9 cellular contexts compared by ENCODE assay signal in the genomic region with DNA sequence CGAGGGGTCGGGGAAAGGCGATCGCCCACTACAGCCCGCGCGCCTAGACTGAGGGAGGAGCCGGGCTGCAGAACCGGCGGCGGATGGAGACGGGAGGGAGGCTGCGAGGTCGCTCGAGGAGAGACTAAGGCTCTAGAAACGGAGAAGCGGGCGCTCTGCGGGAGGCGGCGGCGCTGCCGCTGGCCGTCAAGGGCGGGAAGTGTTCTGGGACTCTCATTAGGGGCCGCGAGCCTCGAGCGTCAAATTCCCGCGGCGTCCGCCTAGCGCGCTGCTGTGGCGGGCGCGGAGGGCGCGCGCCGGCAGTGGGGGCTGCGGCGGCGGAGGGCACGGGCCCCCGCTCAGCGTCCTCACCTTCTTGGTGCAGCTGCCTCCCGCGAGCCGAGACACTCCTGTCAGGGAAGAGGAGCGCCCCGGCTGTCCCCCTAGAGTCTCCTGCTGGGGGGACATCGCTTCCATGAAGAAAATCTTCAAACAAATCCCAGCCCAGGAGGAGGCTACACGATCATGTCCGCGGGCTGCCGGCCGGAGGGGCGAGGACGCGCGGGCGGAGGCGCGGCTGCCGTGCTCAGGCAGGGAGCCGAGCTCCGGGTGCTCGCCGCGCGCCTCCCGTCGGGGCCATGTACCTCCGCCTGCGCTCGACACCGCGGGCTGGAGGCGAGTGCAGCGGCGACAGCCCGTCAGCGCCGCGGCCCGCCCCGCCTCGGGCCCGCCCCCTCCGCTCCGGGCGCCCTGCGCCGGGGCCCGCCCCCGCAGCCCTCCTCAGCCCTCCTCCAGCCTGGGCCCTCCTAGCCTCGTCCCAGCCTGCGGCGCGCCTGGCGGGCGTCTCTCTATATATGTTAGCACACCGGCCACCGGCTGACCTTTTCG. TPM values are rescaled to one million over a fixed set of nuclear protein-coding genes. Genes with fewer than 3 reads are reported as not detected.
DNase-seq lines count a peak whose midpoint lies in the region; ATAC-seq and TF ChIP-seq lines count a peak whose summit lies in the region.
"Had no signal": no experiment of that assay in that cellular context is flagged by ENCODE, and none has a peak within 500 bp of the region (broad histone marks: within the 10 kb centered on the region; RNA-seq: fewer than 3 reads in every experiment).

A gene with protein sequence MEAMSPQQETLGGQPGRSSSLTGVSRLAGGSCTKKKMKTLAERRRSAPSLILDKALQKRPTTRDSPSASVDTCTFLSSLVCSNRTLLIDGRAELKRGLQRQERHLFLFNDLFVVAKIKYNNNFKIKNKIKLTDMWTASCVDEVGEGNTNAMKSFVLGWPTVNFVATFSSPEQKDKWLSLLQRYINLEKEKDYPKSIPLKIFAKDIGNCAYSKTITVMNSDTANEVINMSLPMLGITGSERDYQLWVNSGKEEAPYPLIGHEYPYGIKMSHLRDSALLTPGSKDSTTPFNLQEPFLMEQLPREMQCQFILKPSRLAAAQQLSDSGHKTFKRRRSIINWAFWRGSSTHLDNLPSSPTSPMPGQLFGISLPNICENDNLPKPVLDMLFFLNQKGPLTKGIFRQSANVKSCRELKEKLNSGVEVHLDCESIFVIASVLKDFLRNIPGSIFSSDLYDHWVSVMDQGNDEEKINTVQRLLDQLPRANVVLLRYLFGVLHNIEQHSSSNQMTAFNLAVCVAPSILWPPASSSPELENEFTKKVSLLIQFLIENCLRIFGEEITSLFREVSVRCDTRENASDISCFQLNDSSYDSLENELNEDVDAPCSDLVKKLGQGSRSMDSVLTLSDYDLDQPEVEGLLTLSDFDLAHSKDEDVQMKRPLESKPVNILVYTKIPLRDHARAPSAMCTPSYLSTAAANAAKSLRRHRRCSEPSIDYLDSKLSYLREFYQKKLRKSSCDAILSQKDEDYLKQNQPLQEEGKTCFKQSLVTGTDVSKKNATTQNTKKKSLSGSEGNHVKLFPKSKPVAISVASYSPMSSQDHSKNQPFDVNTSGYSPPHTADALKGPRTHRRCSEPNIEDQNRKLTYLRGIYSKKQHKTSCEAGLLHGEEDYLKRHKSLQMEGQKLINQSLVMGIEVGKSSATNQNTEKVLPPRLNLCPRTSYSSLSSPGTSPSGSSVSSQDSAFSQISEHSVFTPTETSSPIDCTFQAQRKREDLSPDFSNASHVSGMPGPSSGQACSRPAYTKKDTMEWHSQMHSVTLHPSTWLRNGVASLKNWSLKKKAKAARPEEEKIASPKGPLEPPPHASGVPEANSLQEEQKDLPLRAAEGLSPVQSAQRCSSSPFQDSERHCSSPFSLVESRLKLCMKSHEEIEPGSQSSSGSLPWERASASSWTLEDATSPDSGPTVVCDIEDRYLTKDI (minus strand): TSS at position 662 of the 867 bp plus-strand sequence. CDS start 206 bp downstream, at position 456.

- POLR2A ChIA-PET in PC-9 (lab: Charles Lee; ENCODE audit: unreplicated experiment), result no interaction called here

- peak within 1 kb of the TSS in 2 of 3 donors; percentile 6 to 47 for H3K27ac Mint-ChIP-seq in IgD-negative memory B cell
- H3K27ac Mint-ChIP-seq in brain, result peak within 1 kb of the TSS; percentile 25 to 92 (median 60)

- ATAC-seq in GM21619 (IDR thresholded peaks at IDR 0.05; ENCODE audit: unreplicated experiment), result peak; percentile 83
- peak; percentile 85 for ATAC-seq in SK-N-SH treated with all-trans-retinoic acid at 6 μM for 48 hours

- H3K4me3 Mint-ChIP-seq in IgD-negative memory B cell, result peak within 1 kb of the TSS; percentile 86 to 95 (median 90)
- H3K4me3 Mint-ChIP-seq in brain, result peak within 1 kb of the TSS; percentile 85 to 95 (median 88)

- no peaks in the 10 kb centered on the region for H3K9me3 ChIP-seq in PC-9 (ENCODE audit: insufficient read depth, low read depth)

- H3K27me3 Mint-ChIP-seq in IgD-negative memory B cell (peaks cover 30% of the 10 kb centered on the region), brain (peaks cover 71% of the 10 kb centered on the region)

- no TSS peak for BruUV-seq in PC-9 (replicated peaks; lab: Mats Ljungman, UMichigan)

- intact Hi-C loops in PC-9 (cut with micrococcal nuclease; ENCODE audit: unreplicated experiment), result no loop called here

- DNase-seq in DMS79 (lab: John Stamatoyannopoulos, UW) (peak; percentile 58), iPS-NIHi11 (ENCODE audit: low spot score) (peak; percentile 91), skeletal muscle cell (ENCODE audit: low read depth) (no peak), PC-9 (no peak)

- peaks cover 7 to 13% (median 9%) of the 10 kb centered on the region in 3 donors for H3K4me1 Mint-ChIP-seq in IgD-negative memory B cell
- peaks cover 26% of the 10 kb centered on the region for H3K4me1 Mint-ChIP-seq in brain

- H4K20me1 ChIP-seq in PC-9 (ENCODE audit: insufficient read depth), result no peaks in the 10 kb centered on the region

- H3K27ac ChIP-seq in PC-9, result no peak within 1 kb of the TSS

- no peaks in the 10 kb centered on the region for H3K36me3 Mint-ChIP-seq in IgD-negative memory B cell
- no peaks in the 10 kb centered on the region for H3K36me3 Mint-ChIP-seq in brain

- peaks cover 0 to 1% (median 0%) of the 10 kb centered on the region in 3 donors for H3K9me3 Mint-ChIP-seq in IgD-negative memory B cell
- peaks cover 0 to 10% (median 4%) of the 10 kb centered on the region in 5 experiments for H3K9me3 Mint-ChIP-seq in brain

- H2AFZ ChIP-seq in PC-9, result no peak within 1 kb of the TSS

- H3K4me2 ChIP-seq in PC-9, result no peak within 1 kb of the TSS

- no peaks in the 10 kb centered on the region for H3K79me2 ChIP-seq in PC-9 (ENCODE audit: low read depth)

- no peak for TF ChIP-seq CTCF in brain (conservative IDR thresholded peaks at IDR 0.05)
- TF ChIP-seq CTCF in PC-9 (conservative IDR thresholded peaks at IDR 0.05), result no peak

- H3K4me3 ChIP-seq in skeletal muscle cell (ENCODE audit: low read depth, low read length), result peak within 1 kb of the TSS; percentile 72
- H3K4me3 ChIP-seq in PC-9, result no peak within 1 kb of the TSS

- H3F3A ChIP-seq in PC-9 (ENCODE audit: insufficient read depth, low read depth), result no peaks in the 10 kb centered on the region

- no peaks in the 10 kb centered on the region for H3K9me2 ChIP-seq in PC-9 (ENCODE audit: insufficient read depth)

- H3K27me3 ChIP-seq in PC-9 (ENCODE audit: insufficient read depth, low read depth), result no peaks in the 10 kb centered on the region

- no peaks in the 10 kb centered on the region for H3K36me3 ChIP-seq in PC-9 (ENCODE audit: low read depth)

- CTCF ChIA-PET in PC-9 (lab: Charles Lee), result no interaction called here

- H3K4me1 ChIP-seq in PC-9 (replicated peaks; ENCODE audit: insufficient read depth), result no peaks in the 10 kb centered on the region

TF ChIP-seq in SK-N-SH treated with all-trans-retinoic acid at 6 μM for 48 hours, 23 proteins besides CTCF, POLR2A, EP300 and RAD21:
- no peak for TF ChIP-seq ZNF565 (CRISPR knock-in tag; conservative IDR thresholded peaks at IDR 0.05; ENCODE audit: low read depth)
- TF ChIP-seq TCF4 (CRISPR knock-in tag; IDR thresholded peaks at IDR 0.05; ENCODE audit: borderline replicate concordance), result no peak
- TF ChIP-seq ZNF8 (CRISPR knock-in tag; IDR thresholded peaks at IDR 0.05), result no peak
- no peak for TF ChIP-seq RARB (CRISPR knock-in tag; IDR thresholded peaks at IDR 0.05)

RNA-seq across cellular contexts. Expression of the gene that starts here (rescaled TPM):
- polyA plus RNA-seq in IgD-negative memory B cell (0.51 TPM), brain (ENCODE audit: insufficient read depth, low read depth, low replicate concordance) (0.90 TPM)
- total RNA-seq in PC-9 (2021), result not detected in 2 replicates
- total RNA-seq: activated CD8-positive, alpha-beta memory T cell treated with anti-CD3 and anti-CD28 coated beads for 36 hours had no signal

Comparison
In these comparisons a context has a peak if more than half of its experiments do, and no peak if none do; other contexts are left out.
1. DNase-seq: peak in DMS79 (single experiment) and iPS-NIHi11 (single experiment); none in skeletal muscle cell (single experiment) and PC-9 (0 of 2).